Comparison of ENCODE assay signal across 19 cellular contexts in the genomic region with DNA sequence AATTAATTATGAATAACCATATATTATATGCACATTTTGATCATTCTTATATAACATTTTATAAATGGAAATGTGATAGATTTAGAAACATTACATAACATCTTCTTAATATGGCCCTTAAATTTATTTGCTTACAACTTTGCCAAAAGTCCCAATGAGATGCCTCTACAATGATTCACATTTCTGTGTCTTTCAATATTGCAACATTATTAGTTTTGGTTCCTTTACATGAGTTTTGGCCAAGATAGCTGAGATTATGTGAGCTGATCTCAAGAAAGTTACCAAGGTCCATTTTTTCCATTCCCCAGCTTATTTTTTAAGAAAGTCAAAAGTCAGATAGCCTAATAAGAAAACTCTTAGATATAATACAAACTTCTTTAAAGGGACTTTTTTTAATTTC.
DNase-seq lines count a peak whose midpoint lies in the region; ATAC-seq, FAIRE-seq and TF ChIP-seq lines count a peak whose summit lies in the region.
"Had no signal": no experiment of that assay in that cellular context is flagged by ENCODE, and none has a peak within 500 bp of the region (broad histone marks: within the 10 kb centered on the region; RNA-seq: fewer than 3 reads in every experiment).

No MANE protein-coding gene starts in this region.

- H3K27me3 Mint-ChIP-seq in MCF 10A (ENCODE audit: insufficient read depth, unreplicated experiment) (no peaks in the 10 kb centered on the region), progenitor cell of endocrine pancreas (no peaks in the 10 kb centered on the region)

- no peak for FAIRE-seq in frontal cortex (lab: Jason Lieb, UNC)
- FAIRE-seq: A204.1, GM12892, H1 had no signal

- no TSS peak for BruUV-seq in MCF 10A (replicated peaks; lab: Mats Ljungman, UMichigan)

- POLR2A ChIA-PET in MCF 10A (lab: Yijun Ruan, JAX), result interaction anchor here (0.6 to 0.7 kb wide), 2 partner anchors 150 to 161 kb away, joined by 3 read pairs; no protein-coding TSS in a partner anchor

- no peaks in the 10 kb centered on the region for H3K27me3 ChIP-seq in breast epithelium
- H3K27me3 ChIP-seq: tibial nerve had no signal

- no peak for TF ChIP-seq POLR2A in breast epithelium (IDR thresholded peaks at IDR 0.05)

- H3K9me3 ChIP-seq in breast epithelium, result no peaks in the 10 kb centered on the region
- H3K9me3 ChIP-seq: lower lobe of right lung, tibial nerve had no signal

- no peaks in the 10 kb centered on the region for H3K4me1 ChIP-seq in breast epithelium
- H3K4me1 ChIP-seq: lower lobe of right lung, parathyroid adenoma, tibial nerve had no signal

- CTCF ChIA-PET in MCF 10A (lab: Yijun Ruan, JAX), result no interaction called here

- TF ChIP-seq CTCF in MCF 10A (IDR thresholded peaks at IDR 0.05; ENCODE audit: unreplicated experiment), result no peak
- TF ChIP-seq CTCF in breast epithelium (IDR thresholded peaks at IDR 0.05), result no peak
- no peak for TF ChIP-seq CTCF in astrocyte of the spinal cord (IDR thresholded peaks at IDR 0.05; ENCODE audit: low read depth, low read length)
- TF ChIP-seq CTCF in progenitor cell of endocrine pancreas (IDR thresholded peaks at IDR 0.05; ENCODE audit: unreplicated experiment), result no peak

- intact Hi-C loops in MCF 10A (cut with micrococcal nuclease) (no loop called here), breast epithelium (cut with DNase I; ENCODE audit: low total_unique reads) (no loop called here)

- no peaks in the 10 kb centered on the region for H3K36me3 ChIP-seq in breast epithelium
- H3K36me3 ChIP-seq: lower lobe of right lung, tibial nerve had no signal

- in situ Hi-C loops in astrocyte of the spinal cord (cut with HindIII; ENCODE audit: low sequenced_read_pairs), result no loop called here

- H3K4me3 ChIP-seq in breast epithelium (no peak overlapping the region), astrocyte of the spinal cord (ENCODE audit: low read depth, low read length) (no peak overlapping the region)
- H3K4me3 ChIP-seq: lower lobe of right lung, smooth muscle cell, tibial nerve had no signal

- H3K27ac Mint-ChIP-seq in MCF 10A (ENCODE audit: low read depth, unreplicated experiment) (no peak overlapping the region), progenitor cell of endocrine pancreas (no peak overlapping the region)

- H3K9me3 Mint-ChIP-seq in MCF 10A (ENCODE audit: unreplicated experiment) (no peaks in the 10 kb centered on the region), progenitor cell of endocrine pancreas (ENCODE audit: low read depth) (no peaks in the 10 kb centered on the region)

- peak; percentile 45 for DNase-seq in MCF 10A (ENCODE audit: unreplicated experiment)
- no peak for DNase-seq in breast epithelium (ENCODE audit: low spot score in 2 of 2)
- DNase-seq in astrocyte of the spinal cord (ENCODE audit: low read depth, low spot score), result peak; percentile 58
- DNase-seq in iris pigment epithelial cell (ENCODE audit: low read depth), result peak; percentile 85
- no peak for DNase-seq in iPS-NIHi11 (ENCODE audit: low spot score)
- no peak for DNase-seq in progenitor cell of endocrine pancreas (ENCODE audit: low spot score, unreplicated experiment)
- DNase-seq in frontal cortex (ENCODE audit: low spot score in 2 of 2), result no peak
- DNase-seq: activated gamma-delta T cell treated with Interleukin-2 at 50 U/mL for 16 hours, lower lobe of right lung, NCI-H187 treated with DMSO at 0.1 percent for 48 hours, SIG-M5, T-helper 9 cell had no signal

- ATAC-seq in HG03439 (IDR thresholded peaks at IDR 0.05; ENCODE audit: unreplicated experiment), result no peak

- H3K4me1 Mint-ChIP-seq in MCF 10A (ENCODE audit: insufficient read depth, unreplicated experiment) (peaks cover 11% of the 10 kb centered on the region), progenitor cell of endocrine pancreas (ENCODE audit: low read depth) (peaks cover 6% of the 10 kb centered on the region)

- no peaks in the 10 kb centered on the region for H3K36me3 Mint-ChIP-seq in MCF 10A (ENCODE audit: insufficient read depth, unreplicated experiment)
- no peaks in the 10 kb centered on the region for H3K36me3 Mint-ChIP-seq in progenitor cell of endocrine pancreas (ENCODE audit: insufficient read depth)

- no peak overlapping the region for H3K4me3 Mint-ChIP-seq in MCF 10A (ENCODE audit: unreplicated experiment)
- no peak overlapping the region for H3K4me3 Mint-ChIP-seq in progenitor cell of endocrine pancreas (ENCODE audit: low read depth)

- no peak overlapping the region for H3K27ac ChIP-seq in breast epithelium
- H3K27ac ChIP-seq: lower lobe of right lung, parathyroid adenoma, tibial nerve had no signal

Comparison
In these comparisons a context has a peak if more than half of its experiments do, and no peak if none do; other contexts are left out.
1. DNase-seq: peak in MCF 10A (single experiment), astrocyte of the spinal cord (single experiment) and iris pigment epithelial cell (single experiment); none in breast epithelium (0 of 2), iPS-NIHi11 (single experiment), progenitor cell of endocrine pancreas (single experiment) and frontal cortex (0 of 2).